In the genomic region with DNA sequence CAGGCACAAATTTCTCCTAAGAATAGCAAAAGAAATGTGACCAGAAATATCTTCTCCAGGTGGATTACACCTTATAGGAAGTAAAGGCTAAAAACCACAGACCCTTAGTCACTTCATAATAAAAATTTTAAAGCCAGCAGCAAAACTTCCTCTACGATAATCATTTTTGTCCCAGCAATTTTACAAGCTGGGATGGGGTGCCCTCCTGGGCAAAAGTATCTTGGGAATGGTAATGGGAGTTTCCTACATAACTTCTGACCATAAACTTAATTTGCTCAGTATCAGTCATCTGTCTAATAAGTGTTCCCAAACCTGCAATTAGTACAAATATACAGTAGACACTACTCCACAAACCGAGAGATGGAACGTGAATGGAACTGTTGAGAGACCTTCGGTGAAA, we compare ENCODE assay signal across 1 cellular context.
TF ChIP-seq lines count a peak whose summit lies in the region.

No MANE protein-coding gene starts in this region.

TF ChIP-seq in K562, 482 proteins besides CTCF, POLR2A, EP300 and RAD21:
- TF ChIP-seq FOXP4 (CRISPR knock-in tag; IDR thresholded peaks at IDR 0.05; ENCODE audit: borderline replicate concordance): no peak
- no peak for TF ChIP-seq JUND (IDR thresholded peaks at IDR 0.05; ENCODE audit: borderline replicate concordance, low read depth, low read length)
- TF ChIP-seq JUND (tag; IDR thresholded peaks at IDR 0.05; ENCODE audit: borderline replicate concordance, low read depth, low read length): no peak
- no peak for TF ChIP-seq PML (IDR thresholded peaks at IDR 0.05; ENCODE audit: low read length)
- no peak for TF ChIP-seq DNMT1 (IDR thresholded peaks at IDR 0.05)
